ENCODE assay signal across 1 cellular context in the genomic region with DNA sequence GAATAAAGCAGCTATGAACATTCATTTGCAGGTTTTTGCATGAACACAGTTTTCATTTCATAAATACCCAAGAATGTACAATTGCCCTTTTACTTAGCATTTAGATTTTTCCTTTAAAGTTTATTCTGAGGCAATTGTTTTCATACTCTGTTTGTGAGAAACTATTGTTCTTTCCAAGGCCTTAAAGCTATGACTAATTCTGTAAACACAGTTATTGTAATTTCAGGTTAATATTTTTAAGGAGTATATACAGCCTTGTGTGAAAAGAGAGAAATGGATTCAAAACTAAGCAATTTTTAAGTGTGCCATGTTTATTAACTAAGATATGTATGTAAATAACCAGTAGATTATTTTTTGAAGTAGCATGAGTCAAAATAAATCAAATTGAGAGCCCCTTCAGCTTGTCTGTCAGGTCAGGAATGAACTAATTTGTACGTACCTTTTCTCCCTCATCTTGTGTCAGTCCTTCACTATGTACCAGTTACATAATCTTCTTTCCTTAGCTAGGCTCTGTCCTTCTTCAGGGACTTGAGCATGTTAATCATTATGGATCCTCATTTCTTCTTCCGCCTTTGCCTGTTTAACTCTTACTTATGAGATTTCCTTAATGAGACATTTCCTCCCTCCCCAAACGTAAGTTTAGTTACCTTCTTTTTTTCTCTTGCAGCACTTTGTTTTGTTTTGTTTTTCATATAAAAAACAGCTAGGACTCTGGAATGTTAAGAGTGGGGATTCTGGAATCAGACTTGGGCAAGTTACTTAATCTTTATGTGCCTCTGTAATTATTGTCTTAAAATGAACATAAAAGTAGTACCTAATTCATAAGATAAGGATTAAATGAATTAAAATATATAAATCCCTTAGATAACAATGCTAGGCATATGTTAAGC.
TF ChIP-seq lines count a peak whose summit lies in the region.

No MANE protein-coding gene starts in this region.

TF ChIP-seq in WTC11, 78 proteins besides CTCF, POLR2A, EP300 and RAD21 (continued from another document):
- TF ChIP-seq, protein P1, sequence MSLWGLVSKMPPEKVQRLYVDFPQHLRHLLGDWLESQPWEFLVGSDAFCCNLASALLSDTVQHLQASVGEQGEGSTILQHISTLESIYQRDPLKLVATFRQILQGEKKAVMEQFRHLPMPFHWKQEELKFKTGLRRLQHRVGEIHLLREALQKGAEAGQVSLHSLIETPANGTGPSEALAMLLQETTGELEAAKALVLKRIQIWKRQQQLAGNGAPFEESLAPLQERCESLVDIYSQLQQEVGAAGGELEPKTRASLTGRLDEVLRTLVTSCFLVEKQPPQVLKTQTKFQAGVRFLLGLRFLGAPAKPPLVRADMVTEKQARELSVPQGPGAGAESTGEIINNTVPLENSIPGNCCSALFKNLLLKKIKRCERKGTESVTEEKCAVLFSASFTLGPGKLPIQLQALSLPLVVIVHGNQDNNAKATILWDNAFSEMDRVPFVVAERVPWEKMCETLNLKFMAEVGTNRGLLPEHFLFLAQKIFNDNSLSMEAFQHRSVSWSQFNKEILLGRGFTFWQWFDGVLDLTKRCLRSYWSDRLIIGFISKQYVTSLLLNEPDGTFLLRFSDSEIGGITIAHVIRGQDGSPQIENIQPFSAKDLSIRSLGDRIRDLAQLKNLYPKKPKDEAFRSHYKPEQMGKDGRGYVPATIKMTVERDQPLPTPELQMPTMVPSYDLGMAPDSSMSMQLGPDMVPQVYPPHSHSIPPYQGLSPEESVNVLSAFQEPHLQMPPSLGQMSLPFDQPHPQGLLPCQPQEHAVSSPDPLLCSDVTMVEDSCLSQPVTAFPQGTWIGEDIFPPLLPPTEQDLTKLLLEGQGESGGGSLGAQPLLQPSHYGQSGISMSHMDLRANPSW (CRISPR knock-in tag; conservative IDR thresholded peaks at IDR 0.05; ENCODE audit: low read depth): no peak
